8 cellular contexts compared by ENCODE assay signal in the genomic region with DNA sequence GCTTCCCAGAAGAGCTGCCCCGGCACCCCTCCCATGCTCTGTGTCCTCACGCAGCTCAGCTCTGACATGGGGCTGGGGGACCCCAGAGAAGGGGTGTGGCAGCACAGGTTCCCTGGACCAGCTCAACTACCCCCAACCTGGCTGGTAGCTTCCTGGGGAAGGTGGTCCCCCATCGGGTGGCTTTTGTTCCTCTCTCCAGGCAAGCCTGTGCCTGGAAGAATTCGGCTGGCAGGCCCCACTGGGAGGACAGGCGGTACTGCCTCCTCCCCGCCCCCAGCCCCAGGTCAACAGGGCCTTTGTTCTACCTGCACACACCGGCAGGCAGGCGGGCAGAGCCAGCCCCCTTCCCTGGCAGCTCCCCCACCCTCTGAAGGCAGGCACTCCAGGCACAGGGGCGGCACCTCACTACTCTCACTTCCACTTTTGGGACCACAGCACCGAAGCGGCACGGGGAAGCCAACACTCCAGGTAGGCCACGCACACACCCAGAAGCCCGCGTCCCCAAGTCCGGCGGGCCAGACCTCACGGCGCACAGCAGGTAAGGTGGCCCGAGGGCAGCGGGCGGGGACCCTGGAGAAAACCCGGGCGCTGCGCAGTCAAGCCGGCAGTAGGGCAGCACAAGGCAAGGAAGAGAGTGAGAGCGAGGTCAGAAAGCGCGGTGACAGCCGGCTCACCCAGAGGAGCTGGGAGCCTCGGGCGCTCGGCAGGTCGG. TPM values are rescaled to one million over a fixed set of nuclear protein-coding genes. Genes with fewer than 3 reads are reported as not detected.
DNase-seq lines count a peak whose midpoint lies in the region; ATAC-seq and TF ChIP-seq lines count a peak whose summit lies in the region.

No MANE protein-coding gene starts in this region.

- peaks cover 20% of the 10 kb centered on the region for H3K27me3 Mint-ChIP-seq in WTC11 (ENCODE audit: low read depth)
- H3K27me3 Mint-ChIP-seq in neural progenitor cell (ENCODE audit: insufficient read depth, low read depth), result peaks cover 17% of the 10 kb centered on the region

- TF ChIP-seq POLR2A in esophagus squamous epithelium (IDR thresholded peaks at IDR 0.05), result no peak

- no peak for TF ChIP-seq CTCF in HL-60 (IDR thresholded peaks at IDR 0.05; ENCODE audit: insufficient read depth, low read length)
- TF ChIP-seq CTCF in WTC11 (IDR thresholded peaks at IDR 0.05), result no peak
- TF ChIP-seq CTCF in esophagus squamous epithelium (IDR thresholded peaks at IDR 0.05), result no peak
- no peak for TF ChIP-seq CTCF in neural progenitor cell (IDR thresholded peaks at IDR 0.05)

- H3K36me3 Mint-ChIP-seq in WTC11, result 0 out of 2 replicates have a peak, but pooled peaks cover 5% of the 10 kb centered on the region
- H3K36me3 Mint-ChIP-seq in neural progenitor cell, result peaks cover 10% of the 10 kb centered on the region

- peaks cover 7% of the 10 kb centered on the region; the same call in 1 of the 2 replicates for H3K4me1 ChIP-seq in ES-I3 (ENCODE audit: insufficient read depth, low read length)
- H3K4me1 ChIP-seq in esophagus squamous epithelium, result peaks cover 45 to 88% (median 54%) of the 10 kb centered on the region in 3 donors
- peaks cover 33% of the 10 kb centered on the region for H3K4me1 ChIP-seq in neural progenitor cell

- ATAC-seq in GM21381 (IDR thresholded peaks at IDR 0.05; ENCODE audit: unreplicated experiment), result peak; percentile 49
- ATAC-seq in WTC11, result peak; percentile 14

- H3K4me3 ChIP-seq in HL-60 (replicated peaks; ENCODE audit: insufficient read depth, low read length) (peak overlapping the region; percentile 77), esophagus squamous epithelium (peak overlapping the region; percentile 76 to 94 (median 86)), neural progenitor cell (peak overlapping the region; percentile 97)

- peak overlapping the region; percentile 87 for H3K4me3 Mint-ChIP-seq in WTC11
- H3K4me3 Mint-ChIP-seq in neural progenitor cell, result peak overlapping the region; percentile 93

- no peaks in the 10 kb centered on the region for H3K27me3 ChIP-seq in HL-60 (ENCODE audit: insufficient read depth, poor library complexity, severe bottlenecking)
- H3K27me3 ChIP-seq in esophagus squamous epithelium, result no peaks in the 10 kb centered on the region
- H3K27me3 ChIP-seq in neural progenitor cell, result peaks cover 28% of the 10 kb centered on the region

- peak overlapping the region; percentile 100 for H3K4me2 ChIP-seq in neural progenitor cell

- WGBS in esophagus squamous epithelium, 2 donors, result 1% methylated on average over 11 to 21 of the region's 34 CpGs

- DNase-seq in HL-60 (ENCODE audit: low read depth in 1 of 2, low spot score in 1 of 2) (peak in 1 of 2 experiments; percentile 57), WTC11 (ENCODE audit: low spot score) (peak; percentile 65), esophagus squamous epithelium (lab: John Stamatoyannopoulos, UW) (no peak), neural progenitor cell (ENCODE audit: low spot score) (peak; percentile 60), EL (no peak), LoVo (ENCODE audit: low spot score) (no peak)

- peaks cover 55% of the 10 kb centered on the region for H4K20me1 ChIP-seq in neural progenitor cell (ENCODE audit: low read depth)

- CTCF ChIA-PET in WTC11 (lab: Charles Lee), result interaction anchor here (0.9 to 2.2 kb wide), 6 partner anchors 10 to 254 kb away, joined by 3 to 8 read pairs (median 4); no protein-coding TSS in a partner anchor

- POLR2A ChIA-PET in WTC11 (lab: Charles Lee), result no interaction called here

- H3K9me3 Mint-ChIP-seq in WTC11, result no peaks in the 10 kb centered on the region
- H3K9me3 Mint-ChIP-seq in neural progenitor cell, result peaks cover 2% of the 10 kb centered on the region

- H3K9me3 ChIP-seq in ES-I3 (ENCODE audit: control insufficient read depth, insufficient read depth, low read length), result no peaks in the 10 kb centered on the region
- no peaks in the 10 kb centered on the region for H3K9me3 ChIP-seq in esophagus squamous epithelium
- H3K9me3 ChIP-seq in neural progenitor cell (ENCODE audit: low read depth), result no peaks in the 10 kb centered on the region

- H3K36me3 ChIP-seq in ES-I3 (ENCODE audit: insufficient read depth, low read length), result no peaks in the 10 kb centered on the region
- H3K36me3 ChIP-seq in esophagus squamous epithelium, result peaks cover 0 to 20% (median 5%) of the 10 kb centered on the region in 3 donors
- H3K36me3 ChIP-seq in neural progenitor cell, result no peaks in the 10 kb centered on the region

- H2AFZ ChIP-seq in neural progenitor cell (replicated peaks), result no peak overlapping the region

- peak overlapping the region; percentile 74 for H3K9ac ChIP-seq in ES-I3 (ENCODE audit: low read depth, low read length)
- peak overlapping the region; percentile 64 for H3K9ac ChIP-seq in neural progenitor cell

- 0 out of 2 replicates have a peak overlapping the region, but pooled peaks have one; percentile 16 for H3K27ac ChIP-seq in HL-60 (replicated peaks)
- H3K27ac ChIP-seq in esophagus squamous epithelium, result peak overlapping the region; percentile 55 to 85 (median 73)
- no peak overlapping the region for H3K27ac ChIP-seq in neural progenitor cell

- H3F3A ChIP-seq in neural progenitor cell (ENCODE audit: low read depth), result peaks cover 5% of the 10 kb centered on the region

- peaks cover 55% of the 10 kb centered on the region for H3K79me2 ChIP-seq in neural progenitor cell (ENCODE audit: low read depth)

- H3K27ac Mint-ChIP-seq in WTC11 (no peak overlapping the region), neural progenitor cell (no peak overlapping the region)

- peaks cover 48% of the 10 kb centered on the region for H3K4me1 Mint-ChIP-seq in WTC11
- H3K4me1 Mint-ChIP-seq in neural progenitor cell, result peaks cover 46% of the 10 kb centered on the region

- intact Hi-C loops in esophagus squamous epithelium (cut with DNase I), result loop anchor here (10.0 kb wide), 1 partner anchor 133 kb away; no protein-coding TSS in a partner anchor

TF ChIP-seq in WTC11, 78 proteins besides CTCF, POLR2A, EP300 and RAD21 (continues in another document):
- TF ChIP-seq MYBL2 (CRISPR knock-in tag; IDR thresholded peaks at IDR 0.05) (no peak), GRHL2 (CRISPR knock-in tag; IDR thresholded peaks at IDR 0.05; ENCODE audit: insufficient replicate concordance, severe bottlenecking) (no peak), USF2 (CRISPR knock-in tag; IDR thresholded peaks at IDR 0.05) (no peak), NR3C1 (CRISPR knock-in tag; conservative IDR thresholded peaks at IDR 0.05; ENCODE audit: low read depth) (no peak), CBFB (CRISPR knock-in tag; IDR thresholded peaks at IDR 0.05; ENCODE audit: low read depth) (no peak), ETV6 (CRISPR knock-in tag; IDR thresholded peaks at IDR 0.05) (no peak), OVOL2 (CRISPR knock-in tag; IDR thresholded peaks at IDR 0.05; ENCODE audit: borderline replicate concordance) (no peak), TEAD1 (CRISPR knock-in tag; IDR thresholded peaks at IDR 0.05) (no peak), JAZF1 (CRISPR knock-in tag; IDR thresholded peaks at IDR 0.05) (no peak), ZNF396 (CRISPR knock-in tag; IDR thresholded peaks at IDR 0.05; ENCODE audit: borderline replicate concordance) (no peak), ELF4 (CRISPR knock-in tag; IDR thresholded peaks at IDR 0.05; ENCODE audit: low read depth) (no peak), FOXJ3 (CRISPR knock-in tag; IDR thresholded peaks at IDR 0.05; ENCODE audit: borderline replicate concordance) (no peak), ZNF671 (CRISPR knock-in tag; IDR thresholded peaks at IDR 0.05) (no peak), ZNF263 (CRISPR knock-in tag; IDR thresholded peaks at IDR 0.05; ENCODE audit: low read depth) (no peak), ZNF423 (CRISPR knock-in tag; IDR thresholded peaks at IDR 0.05) (peak; percentile 98), ZMAT4 (CRISPR knock-in tag; IDR thresholded peaks at IDR 0.05) (no peak), SP1 (CRISPR knock-in tag; conservative IDR thresholded peaks at IDR 0.05) (peak; percentile 44; the same call in 1 of the 2 replicates), HMGA2 (CRISPR knock-in tag; IDR thresholded peaks at IDR 0.05) (no peak)
- TF ChIP-seq, protein P1, sequence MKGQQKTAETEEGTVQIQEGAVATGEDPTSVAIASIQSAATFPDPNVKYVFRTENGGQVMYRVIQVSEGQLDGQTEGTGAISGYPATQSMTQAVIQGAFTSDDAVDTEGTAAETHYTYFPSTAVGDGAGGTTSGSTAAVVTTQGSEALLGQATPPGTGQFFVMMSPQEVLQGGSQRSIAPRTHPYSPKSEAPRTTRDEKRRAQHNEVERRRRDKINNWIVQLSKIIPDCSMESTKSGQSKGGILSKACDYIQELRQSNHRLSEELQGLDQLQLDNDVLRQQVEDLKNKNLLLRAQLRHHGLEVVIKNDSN (CRISPR knock-in tag; IDR thresholded peaks at IDR 0.05), result no peak
- TF ChIP-seq, protein P2, sequence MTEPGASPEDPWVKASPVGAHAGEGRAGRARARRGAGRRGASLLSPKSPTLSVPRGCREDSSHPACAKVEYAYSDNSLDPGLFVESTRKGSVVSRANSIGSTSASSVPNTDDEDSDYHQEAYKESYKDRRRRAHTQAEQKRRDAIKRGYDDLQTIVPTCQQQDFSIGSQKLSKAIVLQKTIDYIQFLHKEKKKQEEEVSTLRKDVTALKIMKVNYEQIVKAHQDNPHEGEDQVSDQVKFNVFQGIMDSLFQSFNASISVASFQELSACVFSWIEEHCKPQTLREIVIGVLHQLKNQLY (CRISPR knock-in tag; IDR thresholded peaks at IDR 0.05), result no peak

RNA-seq across cellular contexts. Expression of gene HS6ST1, which starts 1.3 kb away (rescaled TPM):
- total RNA-seq in WTC11 (2021), result 50.3 to 55.5 TPM (median 55.1 TPM) in 3 replicates
- total RNA-seq in esophagus squamous epithelium, result 10 to 100 TPM; 44.7 to 73.8 (median 56.8) TPM
- 31.1 and 71.0 TPM in 2 replicates for total RNA-seq in neural progenitor cell (ENCODE audit: low replicate concordance)

Comparison
In these comparisons a context has a peak if more than half of its experiments do, and no peak if none do; other contexts are left out.
1. DNase-seq: peak in WTC11 (single experiment) and neural progenitor cell (single experiment); none in esophagus squamous epithelium (single experiment), EL (single experiment) and LoVo (single experiment).
2. Peak in every context shown above with its lines, with median percentiles within 50 percentile points of each other: H3K4me3 ChIP-seq.